20 cellular contexts compared by ENCODE assay signal in the genomic region with DNA sequence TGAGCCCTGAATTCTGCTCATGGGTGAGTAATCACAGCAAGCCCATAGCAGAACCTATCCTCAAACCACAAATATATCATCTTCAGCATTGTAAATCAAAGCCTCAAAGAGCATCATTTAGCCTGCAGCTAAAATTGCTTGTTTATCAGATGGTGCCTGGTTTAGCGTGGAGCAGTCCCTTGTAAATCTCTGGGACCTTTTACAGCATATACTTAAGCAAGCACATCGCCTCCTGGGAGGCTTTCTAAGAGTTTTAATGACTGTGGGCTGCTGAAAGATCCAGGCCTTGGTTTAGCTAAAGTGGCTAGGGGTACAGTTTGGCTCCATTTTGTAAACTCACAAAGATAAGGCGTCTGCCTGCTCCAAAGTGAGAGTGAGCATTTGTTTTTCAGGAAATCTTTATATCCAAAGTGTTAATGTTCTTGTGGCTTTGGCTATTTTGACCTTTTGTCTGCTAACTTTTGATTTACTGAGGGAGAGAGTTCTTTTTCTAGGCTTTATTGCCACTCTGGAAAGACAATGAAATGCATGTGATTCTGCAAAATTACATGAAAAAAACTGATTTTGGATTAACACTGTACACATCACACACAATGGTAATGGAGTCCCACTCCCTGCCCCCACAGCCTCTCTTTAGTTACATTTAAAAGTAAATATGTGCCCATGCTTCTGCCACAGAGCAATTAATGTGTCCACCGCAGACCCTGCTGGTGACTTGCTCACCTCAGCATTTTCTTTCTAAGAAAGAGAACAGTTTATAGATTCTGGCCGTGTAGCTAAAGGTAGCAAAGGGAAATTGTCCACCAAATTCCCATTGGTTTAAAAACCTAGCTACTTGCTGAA.
DNase-seq lines count a peak whose midpoint lies in the region; ATAC-seq lines count a peak whose summit lies in the region.
"Had no signal": no experiment of that assay in that cellular context is flagged by ENCODE, and none has a peak within 500 bp of the region (broad histone marks: within the 10 kb centered on the region; RNA-seq: fewer than 3 reads in every experiment).

No MANE protein-coding gene starts in this region.

- H3K4me1 ChIP-seq in HAP-1, result peaks cover 15% of the 10 kb centered on the region
- H3K4me1 ChIP-seq: tibial nerve had no signal

- in situ Hi-C loops in HAP-1 (cut with MboI; ENCODE audit: low sequenced_read_pairs), result no loop called here
- in situ Hi-C loops in SK-MEL-5 (cut with HindIII; ENCODE audit: low pct_unique_long_range_greater_than_20kb, low sequenced_read_pairs), result no loop called here

- no peaks in the 10 kb centered on the region for H3K27me3 ChIP-seq in HAP-1 (ENCODE audit: low read depth)
- H3K27me3 ChIP-seq: tibial nerve had no signal

- no peak for ATAC-seq in GM21717 (IDR thresholded peaks at IDR 0.05; ENCODE audit: unreplicated experiment)
- ATAC-seq in HG02571 (IDR thresholded peaks at IDR 0.05; ENCODE audit: unreplicated experiment), result no peak
- ATAC-seq: activated CD4-positive, CD25-positive, alpha-beta regulatory T cell treated with anti-CD3 and anti-CD28 coated beads, Interleukin-2, amount 50 U/mL, for 24 hours; right cardiac atrium had no signal

- no peak overlapping the region for H3K4me3 ChIP-seq in HAP-1
- H3K4me3 ChIP-seq: lung, tibial nerve had no signal

- DNase-seq in A172 (ENCODE audit: low spot score) (peak; percentile 84), HAP-1 (ENCODE audit: low spot score in 2 of 2) (peak; percentile 9 to 14), SK-MEL-5 (ENCODE audit: low read depth, low spot score) (peak; percentile 48), foreskin melanocyte (peak; percentile 66), NCI-H748 treated with DMSO at 0.1 percent for 48 hours (lab: John Stamatoyannopoulos, UW) (no peak), NAMALWA (ENCODE audit: low spot score) (no peak)
- DNase-seq: ACHN; activated CD8-positive, alpha-beta memory T cell treated with anti-CD3 and anti-CD28 coated beads, Interleukin-2, amount 50 U/mL, for 4 hours; activated naive CD4-positive, alpha-beta T cell treated with anti-CD3 and anti-CD28 coated beads for 36 hours; dermis blood vessel endothelial cell; GF-D8; NCI-H1105 treated with DMSO at 0.1 percent for 48 hours; NCI-H510A; right cardiac atrium; stimulated activated CD4-positive, alpha-beta T cell treated with anti-CD3 and anti-CD28 coated beads, Interleukin-4, amount 100 ng/mL, for 24 hours had no signal

- H3K36me3 ChIP-seq in HAP-1 (replicated peaks), result no peaks in the 10 kb centered on the region
- H3K36me3 ChIP-seq: tibial nerve had no signal

- H3K9me3 ChIP-seq in HAP-1, result no peaks in the 10 kb centered on the region
- H3K9me3 ChIP-seq: tibial nerve had no signal

Comparison
In these comparisons a context has a peak if more than half of its experiments do, and no peak if none do; other contexts are left out.
1. DNase-seq: peak in A172 (single experiment), HAP-1 (2 of 2), SK-MEL-5 (single experiment) and foreskin melanocyte (single experiment); none in NCI-H748 treated with DMSO at 0.1 percent for 48 hours (single experiment) and NAMALWA (single experiment).